9 cellular contexts compared by ENCODE assay signal in the genomic region with DNA sequence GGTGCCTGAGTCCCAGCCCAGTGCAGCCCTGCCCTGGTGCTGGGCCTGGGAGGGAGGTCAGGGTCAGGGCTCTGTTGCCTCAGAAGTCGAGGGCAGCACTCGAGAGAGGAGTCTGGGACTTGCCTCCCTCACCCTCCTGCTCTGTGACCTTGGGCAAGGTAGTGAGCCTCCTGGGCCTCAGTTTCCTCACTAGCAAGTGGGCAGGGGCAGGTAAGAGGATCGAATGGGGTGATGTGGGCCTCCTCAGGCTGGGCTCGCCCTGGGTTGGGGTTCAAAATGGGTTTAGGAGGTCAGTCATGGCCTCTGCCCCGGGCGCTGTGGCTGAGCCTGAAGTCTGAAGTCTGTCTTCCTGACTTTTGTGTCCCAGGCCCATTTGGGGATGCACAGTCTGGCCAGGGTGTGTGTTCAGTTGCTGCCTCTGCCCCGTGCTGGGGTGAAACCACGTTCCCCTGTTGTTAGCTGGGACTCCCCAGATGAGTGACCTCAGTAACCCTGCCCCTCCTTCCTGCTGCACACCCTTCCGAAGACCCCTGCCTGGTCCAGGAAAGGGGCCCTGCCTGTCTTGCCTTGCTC. TPM values are rescaled to one million over a fixed set of nuclear protein-coding genes. Genes with fewer than 3 reads are reported as not detected.
DNase-seq lines count a peak whose midpoint lies in the region; ATAC-seq, FAIRE-seq and TF ChIP-seq lines count a peak whose summit lies in the region.
"Had no signal": no experiment of that assay in that cellular context is flagged by ENCODE, and none has a peak within 500 bp of the region (broad histone marks: within the 10 kb centered on the region; RNA-seq: fewer than 3 reads in every experiment).

No MANE protein-coding gene starts in this region.

- peaks cover 17% of the 10 kb centered on the region for H3K9me3 Mint-ChIP-seq in glutamatergic neuron (ENCODE audit: unreplicated experiment)

- H3K36me3 Mint-ChIP-seq in glutamatergic neuron (ENCODE audit: unreplicated experiment) = no peaks in the 10 kb centered on the region

- H3K4me3 ChIP-seq in WI38 (ENCODE audit: low read depth, low read length) = peak overlapping the region; percentile 61; the same call in 1 of the 2 replicates
- peak overlapping the region; percentile 58 for H3K4me3 ChIP-seq in retinal pigment epithelial cell (ENCODE audit: low read length)

- TF ChIP-seq CTCF in WI38 (IDR thresholded peaks at IDR 0.05; ENCODE audit: low read depth, low read length) (no peak), glutamatergic neuron (IDR thresholded peaks at IDR 0.05; ENCODE audit: partially characterized antibody, unreplicated experiment) (no peak), retinal pigment epithelial cell (conservative IDR thresholded peaks at IDR 0.05; ENCODE audit: low read depth, low read length) (no peak)

- H3K4me3 Mint-ChIP-seq in glutamatergic neuron (ENCODE audit: unreplicated experiment) = peak overlapping the region; percentile 84

- TF ChIP-seq POLR2A in GM12891 (IDR thresholded peaks at IDR 0.05; ENCODE audit: low read depth, low read length) = no peak

- H3K4me1 Mint-ChIP-seq in glutamatergic neuron (ENCODE audit: low read depth, unreplicated experiment) = peaks cover 33% of the 10 kb centered on the region

- peak; percentile 31 for FAIRE-seq in GM12891 (lab: Jason Lieb, UNC)

- ATAC-seq in GM21786 (IDR thresholded peaks at IDR 0.05; ENCODE audit: unreplicated experiment) (no peak), GM21528 (IDR thresholded peaks at IDR 0.05; ENCODE audit: low FRiP score, unreplicated experiment) (no peak)

- peak overlapping the region; percentile 43 for H3K27ac Mint-ChIP-seq in glutamatergic neuron (ENCODE audit: unreplicated experiment)

- H3K27me3 Mint-ChIP-seq in glutamatergic neuron (ENCODE audit: unreplicated experiment) = peaks cover 17% of the 10 kb centered on the region

- DNase-seq in GM12891 (ENCODE audit: insufficient read length, low spot score) (no peak), glutamatergic neuron (no peak), retinal pigment epithelial cell (ENCODE audit: low read depth) (no peak), occipital lobe (lab: John Stamatoyannopoulos, UW) (no peak)
- no peak for DNase-seq in stimulated activated CD4-positive, alpha-beta T cell treated with anti-CD3 and anti-CD28 coated beads, Interleukin-4, amount 100 ng/mL, for 1 hour
- DNase-seq: effector CD8-positive, alpha-beta T cell had no signal

TF ChIP-seq in GM12891, 5 proteins besides CTCF, POLR2A, EP300 and RAD21:
- no peak for TF ChIP-seq POLR2AphosphoS5 (IDR thresholded peaks at IDR 0.05; ENCODE audit: low read depth, low read length)
- no peak for TF ChIP-seq PAX5 (IDR thresholded peaks at IDR 0.05; ENCODE audit: insufficient read depth, low read length, severe bottlenecking)
- TF ChIP-seq SPI1 (IDR thresholded peaks at IDR 0.05; ENCODE audit: low read depth, low read length) = no peak
- no peak for TF ChIP-seq TAF1 (IDR thresholded peaks at IDR 0.05; ENCODE audit: low read depth, low read length)
- no peak for TF ChIP-seq POU2F2 (IDR thresholded peaks at IDR 0.05; ENCODE audit: low read depth, low read length)

RNA-seq across cellular contexts. Expression of gene CELSR1, which starts 40.9 kb away (rescaled TPM):
- 0.90 TPM for polyA plus RNA-seq in GM12891 (2012; ENCODE audit: low read depth, missing spikeins)
- total RNA-seq in glutamatergic neuron (ENCODE audit: unreplicated experiment) = 0.27 TPM
- 4.1 TPM for total RNA-seq in occipital lobe

RNA-seq across cellular contexts. Expression of gene GRAMD4, which starts 41.8 kb away (rescaled TPM):
- 8.7 TPM for polyA plus RNA-seq in GM12891 (2012; ENCODE audit: low read depth, missing spikeins)
- total RNA-seq in glutamatergic neuron (ENCODE audit: unreplicated experiment) (85.7 TPM), occipital lobe (55.8 TPM)
